In the genomic region with DNA sequence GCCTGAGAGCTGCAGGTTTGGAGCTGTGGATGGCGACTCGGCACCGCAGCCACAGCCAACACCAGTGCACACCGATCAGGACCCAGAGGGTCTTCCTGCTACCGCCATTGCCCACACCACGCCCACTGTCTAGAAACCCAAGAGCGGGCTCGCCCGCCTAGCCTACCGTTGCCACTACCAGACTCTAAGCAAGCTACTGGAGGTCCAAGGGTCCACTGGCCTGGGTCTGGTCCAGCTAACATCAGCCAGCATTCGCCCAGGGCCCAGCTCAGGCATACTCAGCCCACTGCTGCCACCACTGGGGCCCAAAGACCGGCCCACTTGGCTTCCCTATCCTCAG, we compare ENCODE assay signal across 10 cellular contexts. TPM values are rescaled to one million over a fixed set of nuclear protein-coding genes. Genes with fewer than 3 reads are reported as not detected.
DNase-seq lines count a peak whose midpoint lies in the region; ATAC-seq and TF ChIP-seq lines count a peak whose summit lies in the region.
"Had no signal": no experiment of that assay in that cellular context is flagged by ENCODE, and none has a peak within 500 bp of the region (broad histone marks: within the 10 kb centered on the region; RNA-seq: fewer than 3 reads in every experiment).

No MANE protein-coding gene starts in this region.

- H3K27me3 Mint-ChIP-seq in Calu3 (ENCODE audit: unreplicated experiment), result peaks cover 20% of the 10 kb centered on the region
- peaks cover 28% of the 10 kb centered on the region for H3K27me3 Mint-ChIP-seq in GM23338 (ENCODE audit: insufficient read depth, low read depth, poor library complexity)
- H3K27me3 Mint-ChIP-seq in brain, result peaks cover 26% of the 10 kb centered on the region
- peaks cover 53% of the 10 kb centered on the region for H3K27me3 Mint-ChIP-seq in nephron progenitor cell (ENCODE audit: low read depth, poor library complexity)

- H3K4me2 ChIP-seq in GM23338, result peak overlapping the region; percentile 98

- no peaks in the 10 kb centered on the region for H3K9me3 Mint-ChIP-seq in Calu3 (ENCODE audit: low read depth, unreplicated experiment)
- H3K9me3 Mint-ChIP-seq in GM23338, result peaks cover 8% of the 10 kb centered on the region
- peaks cover 5 to 11% (median 9%) of the 10 kb centered on the region in 5 experiments for H3K9me3 Mint-ChIP-seq in brain
- peaks cover 9% of the 10 kb centered on the region for H3K9me3 Mint-ChIP-seq in nephron progenitor cell

- H3K9me3 ChIP-seq in thyroid gland, result no peaks in the 10 kb centered on the region

- H3K27ac ChIP-seq in GM23338 (ENCODE audit: low read depth) (no peak overlapping the region), thyroid gland (no peak overlapping the region)
- H3K27ac ChIP-seq: heart right ventricle had no signal

- no peaks in the 10 kb centered on the region for H4K20me1 ChIP-seq in GM23338 (replicated peaks; ENCODE audit: insufficient read depth)

- peaks cover 6% of the 10 kb centered on the region for H3K4me1 Mint-ChIP-seq in Calu3 (ENCODE audit: low read depth, unreplicated experiment)
- peaks cover 3% of the 10 kb centered on the region; the same call in 2 of the 3 replicates for H3K4me1 Mint-ChIP-seq in GM23338
- peaks cover 8% of the 10 kb centered on the region for H3K4me1 Mint-ChIP-seq in brain
- peaks cover 14% of the 10 kb centered on the region for H3K4me1 Mint-ChIP-seq in nephron progenitor cell

- TF ChIP-seq POLR2A in thyroid gland (IDR thresholded peaks at IDR 0.05), result no peak

- H3K27me3 ChIP-seq in GM23338 (ENCODE audit: insufficient read depth), result peaks cover 59% of the 10 kb centered on the region
- no peaks in the 10 kb centered on the region for H3K27me3 ChIP-seq in thyroid gland

- H3K36me3 ChIP-seq in GM23338 (ENCODE audit: insufficient read depth) (no peaks in the 10 kb centered on the region), thyroid gland (no peaks in the 10 kb centered on the region)
- H3K36me3 ChIP-seq: heart right ventricle had no signal

- no peaks in the 10 kb centered on the region for H3K9me2 ChIP-seq in GM23338 (ENCODE audit: insufficient read depth)

- no peak overlapping the region for H3K27ac Mint-ChIP-seq in Calu3 (ENCODE audit: unreplicated experiment)
- no peak overlapping the region for H3K27ac Mint-ChIP-seq in GM23338
- no peak overlapping the region for H3K27ac Mint-ChIP-seq in brain
- no peak overlapping the region for H3K27ac Mint-ChIP-seq in nephron progenitor cell
- H3K27ac Mint-ChIP-seq: nephron had no signal

- CTCF ChIA-PET in Calu3 (lab: Charles Lee), result interaction anchor here (0.9 to 1.3 kb wide), 4 partner anchors 14 to 364 kb away, joined by 3 to 6 read pairs (median 4); no protein-coding TSS in a partner anchor

- H2AFZ ChIP-seq in GM23338, result peak overlapping the region; percentile 99

- H3K36me3 Mint-ChIP-seq in Calu3 (ENCODE audit: insufficient read depth, unreplicated experiment) (peaks cover 11% of the 10 kb centered on the region), GM23338 (ENCODE audit: low read depth) (0 out of 3 replicates have a peak, but pooled peaks cover 3% of the 10 kb centered on the region), brain (no peaks in the 10 kb centered on the region), nephron progenitor cell (ENCODE audit: low read depth) (peaks cover 3% of the 10 kb centered on the region)

- H3K4me1 ChIP-seq in GM23338 (ENCODE audit: insufficient read depth) (no peaks in the 10 kb centered on the region), thyroid gland (peaks cover 0 to 4% of the 10 kb centered on the region in 2 donors)

- no peaks in the 10 kb centered on the region for H3K79me2 ChIP-seq in GM23338 (replicated peaks; ENCODE audit: insufficient read depth)

- TF ChIP-seq CTCF in Calu3 (IDR thresholded peaks at IDR 0.05; ENCODE audit: unreplicated experiment), result peak; percentile 3
- no peak; a peak in 1 of 4 replicates for TF ChIP-seq CTCF in GM23338 (conservative IDR thresholded peaks at IDR 0.05; ENCODE audit: low read depth in 2 of 2)
- TF ChIP-seq CTCF in brain (conservative IDR thresholded peaks at IDR 0.05), result peak in 1 of 2 experiments; percentile 10
- TF ChIP-seq CTCF in nephron progenitor cell (IDR thresholded peaks at IDR 0.05), result no peak
- TF ChIP-seq CTCF in thyroid gland (IDR thresholded peaks at IDR 0.05), result no peak

- no TSS peak for BruUV-seq in Calu3 (replicated peaks; lab: Mats Ljungman, UMichigan)

- DNase-seq in Calu3, result no peak
- DNase-seq in GM23338 (ENCODE audit: low spot score), result no peak
- DNase-seq in nephron progenitor cell, result no peak
- DNase-seq in thyroid gland, result no peak
- no peak for DNase-seq in hippocampal formation (lab: John Stamatoyannopoulos, UW)
- no peak for DNase-seq in OCI-M1 (lab: John Stamatoyannopoulos, UW)
- DNase-seq: DMS79 had no signal

- peaks cover 3% of the 10 kb centered on the region; the same call in 1 of the 2 replicates for H3F3A ChIP-seq in GM23338 (replicated peaks; ENCODE audit: low read depth)

- H3K4me3 ChIP-seq in GM23338 (peak overlapping the region; percentile 81), thyroid gland (replicated peaks in 1 of 3) (no peak overlapping the region)

- intact Hi-C loops in Calu3 (cut with micrococcal nuclease; ENCODE audit: unreplicated experiment), result loop anchor here (5.0 kb wide), 3 partner anchors 86 to 376 kb away; no protein-coding TSS in a partner anchor
- intact Hi-C loops in thyroid gland (cut with DNase I), result loop anchor here (5.0 to 10.0 kb wide), 2 partner anchors 149 to 371 kb away; no protein-coding TSS in a partner anchor

- 69 to 84% methylated on average over 4 to 12 of the region's 12 CpGs for WGBS in thyroid gland, 2 donors

- H3K4me3 Mint-ChIP-seq in Calu3 (ENCODE audit: low read depth, unreplicated experiment) (peak overlapping the region; percentile 85), GM23338 (peak overlapping the region; percentile 78), brain (peak overlapping the region in 3 of 5 experiments; percentile 20 to 90 (median 32)), nephron progenitor cell (peak overlapping the region; percentile 86)

- no peak for ATAC-seq in GM23338

TF ChIP-seq in GM23338, 12 proteins besides CTCF, POLR2A, EP300 and RAD21 (continues in another document):
- TF ChIP-seq STAT1 (IDR thresholded peaks at IDR 0.05; ENCODE audit: unreplicated experiment) (no peak), POLR2AphosphoS5 (IDR thresholded peaks at IDR 0.05; ENCODE audit: low read depth) (no peak)
- TF ChIP-seq, protein P1, sequence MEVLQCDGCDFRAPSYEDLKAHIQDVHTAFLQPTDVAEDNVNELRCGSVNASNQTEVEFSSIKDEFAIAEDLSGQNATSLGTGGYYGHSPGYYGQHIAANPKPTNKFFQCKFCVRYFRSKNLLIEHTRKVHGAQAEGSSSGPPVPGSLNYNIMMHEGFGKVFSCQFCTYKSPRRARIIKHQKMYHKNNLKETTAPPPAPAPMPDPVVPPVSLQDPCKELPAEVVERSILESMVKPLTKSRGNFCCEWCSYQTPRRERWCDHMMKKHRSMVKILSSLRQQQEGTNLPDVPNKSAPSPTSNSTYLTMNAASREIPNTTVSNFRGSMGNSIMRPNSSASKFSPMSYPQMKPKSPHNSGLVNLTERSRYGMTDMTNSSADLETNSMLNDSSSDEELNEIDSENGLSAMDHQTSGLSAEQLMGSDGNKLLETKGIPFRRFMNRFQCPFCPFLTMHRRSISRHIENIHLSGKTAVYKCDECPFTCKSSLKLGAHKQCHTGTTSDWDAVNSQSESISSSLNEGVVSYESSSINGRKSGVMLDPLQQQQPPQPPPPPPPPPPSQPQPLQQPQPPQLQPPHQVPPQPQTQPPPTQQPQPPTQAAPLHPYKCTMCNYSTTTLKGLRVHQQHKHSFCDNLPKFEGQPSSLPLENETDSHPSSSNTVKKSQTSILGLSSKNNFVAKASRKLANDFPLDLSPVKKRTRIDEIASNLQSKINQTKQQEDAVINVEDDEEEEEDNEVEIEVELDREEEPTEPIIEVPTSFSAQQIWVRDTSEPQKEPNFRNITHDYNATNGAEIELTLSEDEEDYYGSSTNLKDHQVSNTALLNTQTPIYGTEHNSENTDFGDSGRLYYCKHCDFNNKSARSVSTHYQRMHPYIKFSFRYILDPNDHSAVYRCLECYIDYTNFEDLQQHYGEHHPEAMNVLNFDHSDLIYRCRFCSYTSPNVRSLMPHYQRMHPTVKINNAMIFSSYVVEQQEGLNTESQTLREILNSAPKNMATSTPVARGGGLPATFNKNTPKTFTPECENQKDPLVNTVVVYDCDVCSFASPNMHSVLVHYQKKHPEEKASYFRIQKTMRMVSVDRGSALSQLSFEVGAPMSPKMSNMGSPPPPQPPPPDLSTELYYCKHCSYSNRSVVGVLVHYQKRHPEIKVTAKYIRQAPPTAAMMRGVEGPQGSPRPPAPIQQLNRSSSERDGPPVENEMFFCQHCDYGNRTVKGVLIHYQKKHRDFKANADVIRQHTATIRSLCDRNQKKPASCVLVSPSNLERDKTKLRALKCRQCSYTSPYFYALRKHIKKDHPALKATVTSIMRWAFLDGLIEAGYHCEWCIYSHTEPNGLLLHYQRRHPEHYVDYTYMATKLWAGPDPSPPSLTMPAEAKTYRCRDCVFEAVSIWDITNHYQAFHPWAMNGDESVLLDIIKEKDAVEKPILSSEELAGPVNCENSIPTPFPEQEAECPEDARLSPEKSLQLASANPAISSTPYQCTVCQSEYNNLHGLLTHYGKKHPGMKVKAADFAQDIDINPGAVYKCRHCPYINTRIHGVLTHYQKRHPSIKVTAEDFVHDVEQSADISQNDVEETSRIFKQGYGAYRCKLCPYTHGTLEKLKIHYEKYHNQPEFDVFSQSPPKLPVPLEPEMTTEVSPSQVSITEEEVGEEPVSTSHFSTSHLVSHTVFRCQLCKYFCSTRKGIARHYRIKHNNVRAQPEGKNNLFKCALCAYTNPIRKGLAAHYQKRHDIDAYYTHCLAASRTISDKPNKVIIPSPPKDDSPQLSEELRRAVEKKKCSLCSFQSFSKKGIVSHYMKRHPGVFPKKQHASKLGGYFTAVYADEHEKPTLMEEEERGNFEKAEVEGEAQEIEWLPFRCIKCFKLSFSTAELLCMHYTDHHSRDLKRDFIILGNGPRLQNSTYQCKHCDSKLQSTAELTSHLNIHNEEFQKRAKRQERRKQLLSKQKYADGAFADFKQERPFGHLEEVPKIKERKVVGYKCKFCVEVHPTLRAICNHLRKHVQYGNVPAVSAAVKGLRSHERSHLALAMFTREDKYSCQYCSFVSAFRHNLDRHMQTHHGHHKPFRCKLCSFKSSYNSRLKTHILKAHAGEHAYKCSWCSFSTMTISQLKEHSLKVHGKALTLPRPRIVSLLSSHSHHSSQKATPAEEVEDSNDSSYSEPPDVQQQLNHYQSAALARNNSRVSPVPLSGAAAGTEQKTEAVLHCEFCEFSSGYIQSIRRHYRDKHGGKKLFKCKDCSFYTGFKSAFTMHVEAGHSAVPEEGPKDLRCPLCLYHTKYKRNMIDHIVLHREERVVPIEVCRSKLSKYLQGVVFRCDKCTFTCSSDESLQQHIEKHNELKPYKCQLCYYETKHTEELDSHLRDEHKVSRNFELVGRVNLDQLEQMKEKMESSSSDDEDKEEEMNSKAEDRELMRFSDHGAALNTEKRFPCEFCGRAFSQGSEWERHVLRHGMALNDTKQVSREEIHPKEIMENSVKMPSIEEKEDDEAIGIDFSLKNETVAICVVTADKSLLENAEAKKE (CRISPR knock-in tag; IDR thresholded peaks at IDR 0.05), result no peak

RNA-seq across cellular contexts. Expression of a gene that starts 30.5 kb away (rescaled TPM):
- total RNA-seq in Calu3 (2022), result 46.7 and 48.6 TPM in 2 replicates
- total RNA-seq in GM23338 (2014; rRNA removed; shearing (Covaris generic)), result 27.3 and 32.2 TPM in 2 replicates
- polyA plus RNA-seq in GM23338 (2016; fragmentation: Nextera tagmentation; extraction: Ambion mirVana), result 9.0 and 11.0 TPM in 2 replicates
- polyA plus RNA-seq in brain (ENCODE audit: insufficient read depth, low read depth, low replicate concordance), result 6.3 TPM
- total RNA-seq in thyroid gland, result 100 to 1,000 TPM; 109 to 189 (median 126) TPM

Comparison
In these comparisons a context has a peak if more than half of its experiments do, and no peak if none do; other contexts are left out.
1. H3K4me3 Mint-ChIP-seq: peak in every context shown above with its lines; median percentile 86 in nephron progenitor cell; 85 in Calu3; 78 in GM23338; 32 in brain.